Comparison of ENCODE assay signal across 30 cellular contexts in the genomic region with DNA sequence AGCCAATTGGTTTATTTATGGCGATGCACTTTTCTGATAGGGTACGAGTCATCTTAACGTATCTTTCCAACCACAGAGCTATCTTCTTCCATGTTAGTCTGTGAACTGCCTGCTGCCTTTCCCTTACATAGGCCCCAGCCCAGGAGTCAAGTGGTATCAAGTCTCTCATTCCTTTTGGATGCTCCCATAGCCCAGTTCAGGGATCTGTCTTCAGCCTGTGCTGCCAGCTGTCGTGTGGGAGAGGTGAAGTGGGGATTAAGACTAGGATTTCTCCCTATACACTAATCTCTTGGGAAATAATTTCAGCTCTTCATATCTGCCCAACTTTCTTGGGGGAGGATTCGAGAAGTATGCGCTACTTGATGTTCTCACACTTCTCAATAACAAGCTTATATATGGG.
"Had no signal": no experiment of that assay in that cellular context is flagged by ENCODE, and none has a peak within 500 bp of the region (broad histone marks: within the 10 kb centered on the region; RNA-seq: fewer than 3 reads in every experiment).

No MANE protein-coding gene starts in this region.

- DNase-seq: effector memory CD8-positive, alpha-beta T cell; erythroblast; esophagus squamous epithelium; foreskin melanocyte; glutamatergic neuron; heart right ventricle; hippocampal formation; left cardiac atrium; left lung; mesenchymal stem cell; mucosa of descending colon; naive thymus-derived CD4-positive, alpha-beta T cell; right lobe of liver; stimulated activated CD4-positive, alpha-beta T cell treated with anti-CD3 and anti-CD28 coated beads, Interleukin-12 subunit alpha, Interleukin-12 subunit beta, amount 100 ng/mL, for 4 hours; stimulated activated CD4-positive, alpha-beta T cell treated with anti-CD3 and anti-CD28 coated beads, Interleukin-1b, Interleukin-23, amount 100 ng/mL, for 48 hours; stimulated activated CD4-positive, alpha-beta T cell treated with anti-CD3 and anti-CD28 coated beads, Interleukin-4, amount 100 ng/mL, for 24 hours; stimulated activated naive CD4-positive, alpha-beta T cell treated with Interleukin-2 at 50 U/mL for 16 hours; stomach; tibial artery had no signal

- H3K9me3 Mint-ChIP-seq: effector memory CD8-positive, alpha-beta T cell; mesothelial cell of epicardium; nephron; neural progenitor cell; stimulated activated effector memory CD8-positive, alpha-beta T cell treated with anti-CD3 and anti-CD28 coated beads, Interleukin-12 subunit alpha, Interleukin-12 subunit beta, amount 100 ng/mL, for 72 hours had no signal

- H3K4me2 ChIP-seq: neural progenitor cell, smooth muscle cell had no signal

- H2AFZ ChIP-seq: neural progenitor cell, parathyroid adenoma had no signal

- H3K36me3 ChIP-seq: esophagus squamous epithelium, heart right ventricle, left lung, neural progenitor cell, right lobe of liver, stomach, tibial artery had no signal

- H3K4me3 ChIP-seq: coronary artery, esophagus squamous epithelium, heart right ventricle, left lung, mucosa of descending colon, neural progenitor cell, right lobe of liver, smooth muscle cell, stomach, tibial artery had no signal

- H3K36me3 Mint-ChIP-seq: mesothelial cell of epicardium; naive thymus-derived CD4-positive, alpha-beta T cell; neural progenitor cell; stimulated activated effector memory CD8-positive, alpha-beta T cell treated with anti-CD3 and anti-CD28 coated beads, Interleukin-12 subunit alpha, Interleukin-12 subunit beta, amount 100 ng/mL, for 72 hours; type B pancreatic cell had no signal

- H3K4me1 Mint-ChIP-seq: naive thymus-derived CD4-positive, alpha-beta T cell; stimulated activated effector memory CD8-positive, alpha-beta T cell treated with anti-CD3 and anti-CD28 coated beads, Interleukin-12 subunit alpha, Interleukin-12 subunit beta, amount 100 ng/mL, for 72 hours had no signal

- H3K9me3 ChIP-seq: esophagus squamous epithelium, heart right ventricle, left lung, mucosa of descending colon, right lobe of liver, stomach, tibial artery had no signal

- H3K79me2 ChIP-seq: parathyroid adenoma had no signal

- H3K27ac ChIP-seq: coronary artery, esophagus squamous epithelium, heart right ventricle, left lung, neural progenitor cell, parathyroid adenoma, right lobe of liver, stomach, tibial artery had no signal

- H3K4me1 ChIP-seq: left lung, parathyroid adenoma had no signal

- H3K4me3 Mint-ChIP-seq: effector memory CD8-positive, alpha-beta T cell; mesothelial cell of epicardium; naive thymus-derived CD4-positive, alpha-beta T cell; nephron; neural progenitor cell; stimulated activated effector memory CD8-positive, alpha-beta T cell treated with anti-CD3 and anti-CD28 coated beads, Interleukin-12 subunit alpha, Interleukin-12 subunit beta, amount 100 ng/mL, for 72 hours; type B pancreatic cell had no signal

- FAIRE-seq: endometrium, islet of Langerhans had no signal

- H3K27me3 ChIP-seq: esophagus squamous epithelium, heart right ventricle, left lung, neural progenitor cell, right lobe of liver, stomach, tibial artery had no signal

- H3K27me3 Mint-ChIP-seq: progenitor cell of endocrine pancreas, type B pancreatic cell had no signal

- H3K27ac Mint-ChIP-seq: effector memory CD8-positive, alpha-beta T cell; mesothelial cell of epicardium; naive thymus-derived CD4-positive, alpha-beta T cell; nephron; neural progenitor cell; progenitor cell of endocrine pancreas; stimulated activated effector memory CD8-positive, alpha-beta T cell treated with anti-CD3 and anti-CD28 coated beads, Interleukin-12 subunit alpha, Interleukin-12 subunit beta, amount 100 ng/mL, for 72 hours; type B pancreatic cell had no signal

- H3K9ac ChIP-seq: neural progenitor cell, parathyroid adenoma had no signal
